ENCODE assay signal across 32 cellular contexts in the genomic region with DNA sequence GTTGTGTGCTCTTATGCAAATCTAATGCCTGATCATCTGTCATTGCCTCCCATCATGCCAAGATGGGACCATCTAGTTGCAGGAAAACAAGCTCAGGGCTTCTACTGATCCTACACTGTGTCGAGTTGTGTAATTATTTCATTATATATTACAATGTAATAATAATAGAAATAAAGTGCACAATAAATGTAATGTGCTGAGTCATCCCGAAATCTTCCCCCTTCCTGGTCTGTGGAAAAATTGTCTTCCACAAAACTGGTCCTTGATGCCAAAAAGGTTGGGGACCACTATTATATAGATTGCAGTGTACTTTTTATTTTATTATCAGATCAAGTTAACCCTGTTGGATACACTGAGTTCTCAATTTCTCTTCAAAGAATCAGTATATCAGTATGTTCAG.
"Had no signal": no experiment of that assay in that cellular context is flagged by ENCODE, and none has a peak within 500 bp of the region (broad histone marks: within the 10 kb centered on the region; RNA-seq: fewer than 3 reads in every experiment).

No MANE protein-coding gene starts in this region.

- H3K9me3 ChIP-seq: neutrophil, pancreas, psoas muscle, suprapubic skin, testis, tibial nerve, upper lobe of left lung, vagina had no signal

- H3K4me3 Mint-ChIP-seq: naive thymus-derived CD4-positive, alpha-beta T cell; natural killer cell; nephron; neural crest cell; stimulated activated memory B cell treated with anti-CD40 and anti-IgM and Interleukin-4, amounts not matched to agents 10 μg/mL and 1 μg/mL and 100 μg/mL, for 72 hours; stimulated activated naive CD8-positive, alpha-beta T cell treated with anti-CD3 and anti-CD28 coated beads, Interleukin-15, amount 100 ng/mL, for 72 hours had no signal

- DNase-seq: naive thymus-derived CD4-positive, alpha-beta T cell; natural killer cell; nucleus accumbens; pancreas; posterior cingulate gyrus; psoas muscle; right cardiac atrium; spleen; stimulated activated CD4-positive, alpha-beta T cell treated with anti-CD3 and anti-CD28 coated beads, Interleukin-12 subunit alpha, Interleukin-12 subunit beta, amount 100 ng/mL, for 4 hours; stimulated activated CD4-positive, alpha-beta T cell treated with anti-CD3 and anti-CD28 coated beads, Interleukin-1b, Interleukin-23, amount 100 ng/mL, for 48 hours; stimulated activated CD4-positive, alpha-beta T cell treated with anti-CD3 and anti-CD28 coated beads, Interleukin-4, amount 100 ng/mL, for 1 hour; stimulated activated CD4-positive, alpha-beta T cell treated with anti-CD3 and anti-CD28 coated beads, Interleukin-4, amount 100 ng/mL, for 4 hours; stimulated activated CD8-positive, alpha-beta memory T cell treated with anti-CD3 and anti-CD28 coated beads, Interleukin-4, amount 100 ng/mL, for 48 hours; stimulated activated naive CD4-positive, alpha-beta T cell; stimulated activated naive CD8-positive, alpha-beta T cell treated with anti-CD3 and anti-CD28 coated beads, Interleukin-15, amount 100 ng/mL, for 72 hours; stimulated activated naive CD8-positive, alpha-beta T cell treated with anti-CD3 and anti-CD28 coated beads, Interleukin-15, Interleukin-2, amounts not matched to agents 100 U/mL and 50 U/mL, for 24 hours; substantia nigra; testis; trophoblast cell; upper lobe of left lung had no signal

- H3K4me2 ChIP-seq: smooth muscle cell had no signal

- H3K4me1 ChIP-seq: pancreas, psoas muscle, suprapubic skin, testis, tibial nerve, upper lobe of left lung had no signal

- H3K4me1 Mint-ChIP-seq: naive thymus-derived CD4-positive, alpha-beta T cell; natural killer cell; neural crest cell; stimulated activated memory B cell treated with anti-CD40 and anti-IgM and Interleukin-4, amounts not matched to agents 10 μg/mL and 1 μg/mL and 100 μg/mL, for 72 hours had no signal

- H3K36me3 ChIP-seq: neutrophil had no signal

- H3K27ac ChIP-seq: neutrophil, pancreas, psoas muscle, skin epidermis, spleen, suprapubic skin, testis, tibial nerve, upper lobe of left lung, vagina had no signal

- FAIRE-seq: pancreas, urothelium cell line had no signal

- H3K27me3 Mint-ChIP-seq: naive thymus-derived CD4-positive, alpha-beta T cell; progenitor cell of endocrine pancreas; stimulated activated memory B cell treated with anti-CD40 and anti-IgM and Interleukin-4, amounts not matched to agents 10 μg/mL and 1 μg/mL and 100 μg/mL, for 72 hours; stimulated activated naive CD8-positive, alpha-beta T cell treated with anti-CD3 and anti-CD28 coated beads, Interleukin-15, amount 100 ng/mL, for 72 hours had no signal

- H3K9me3 Mint-ChIP-seq: nephron had no signal

- H3K4me3 ChIP-seq: pancreas, psoas muscle, skin epidermis, smooth muscle cell, spleen, suprapubic skin, testis, tibial nerve, upper lobe of left lung, vagina had no signal

- H3K27ac Mint-ChIP-seq: naive thymus-derived CD4-positive, alpha-beta T cell; natural killer cell; nephron; stimulated activated memory B cell treated with anti-CD40 and anti-IgM and Interleukin-4, amounts not matched to agents 10 μg/mL and 1 μg/mL and 100 μg/mL, for 72 hours; stimulated activated naive CD8-positive, alpha-beta T cell treated with anti-CD3 and anti-CD28 coated beads, Interleukin-15, amount 100 ng/mL, for 72 hours had no signal

- ATAC-seq: naive thymus-derived CD4-positive, alpha-beta T cell; natural killer cell; pancreas; psoas muscle; right cardiac atrium; sciatic nerve; stimulated activated memory B cell treated with anti-CD40 and anti-IgM and Interleukin-4, amounts not matched to agents 10 μg/mL and 1 μg/mL and 100 μg/mL, for 72 hours; stimulated activated naive CD8-positive, alpha-beta T cell treated with anti-CD3 and anti-CD28 coated beads, Interleukin-15, amount 100 ng/mL, for 72 hours; stimulated activated naive CD8-positive, alpha-beta T cell treated with anti-CD3 and anti-CD28 coated beads, Interleukin-15, Interleukin-2, amounts not matched to agents 100 U/mL and 50 U/mL, for 24 hours had no signal

- H3K27me3 ChIP-seq: neutrophil, pancreas, spleen, suprapubic skin, testis, tibial nerve, upper lobe of left lung, vagina had no signal
